23 cellular contexts compared by ENCODE assay signal in genomic region chrX:18042776-18043175, GRCh38.
A peak's percentile ranks its signal among the peaks of the same experiment; 100 is the strongest.
DNase-seq lines count a peak whose midpoint lies in the region; ATAC-seq, FAIRE-seq and TF ChIP-seq lines count a peak whose summit lies in the region.
"Had no signal": no experiment of that assay in that cellular context is flagged by ENCODE, and none has a peak within 500 bp of the region (broad histone marks: within the 10 kb centered on the region; RNA-seq: fewer than 3 reads in every experiment).

No MANE protein-coding gene starts in this region.

- H3K4me1 Mint-ChIP-seq in astrocyte (ENCODE audit: low read depth, unreplicated experiment) (no peaks in the 10 kb centered on the region), nephron (no peaks in the 10 kb centered on the region)
- H3K4me1 Mint-ChIP-seq: B cell had no signal

- H4K20me1 ChIP-seq in astrocyte (ENCODE audit: insufficient read depth, low read length) (no peaks in the 10 kb centered on the region), K562 (replicated peaks; ENCODE audit: control insufficient read depth, insufficient read depth, low read length) (no peaks in the 10 kb centered on the region), osteoblast (ENCODE audit: insufficient read depth, low read length) (no peaks in the 10 kb centered on the region)
- H4K20me1 ChIP-seq: BLaER1 treated with 17β-estradiol and CSF1 and Interleukin-3, amounts not matched to agents 10 nM and 100 nM had no signal

- H3K4me2 ChIP-seq in A549 (no peak overlapping the region), astrocyte (ENCODE audit: low read length) (no peak overlapping the region), K562 (ENCODE audit: insufficient read depth, low read length) (no peak overlapping the region), osteoblast (ENCODE audit: insufficient read depth, low read length) (no peak overlapping the region)
- H3K4me2 ChIP-seq: BLaER1 treated with 17β-estradiol and CSF1 and Interleukin-3, amounts not matched to agents 10 nM and 100 nM had no signal

- H3K36me3 ChIP-seq in astrocyte (ENCODE audit: insufficient read depth, low read length) (no peaks in the 10 kb centered on the region), K562 (ENCODE audit: control insufficient read depth, insufficient read depth, low read length) (no peaks in the 10 kb centered on the region), osteoblast (ENCODE audit: insufficient read depth, low read length) (no peaks in the 10 kb centered on the region)
- H3K36me3 ChIP-seq: BLaER1 treated with 17β-estradiol and CSF1 and Interleukin-3, amounts not matched to agents 10 nM and 100 nM had no signal

- no peaks in the 10 kb centered on the region for H3K9me3 ChIP-seq in A549
- no peaks in the 10 kb centered on the region for H3K9me3 ChIP-seq in astrocyte (ENCODE audit: insufficient read depth, low read depth, low read length)
- no peaks in the 10 kb centered on the region for H3K9me3 ChIP-seq in K562 (replicated peaks; ENCODE audit: control insufficient read depth, insufficient read depth, low read depth, low read length)
- H3K9me3 ChIP-seq in osteoblast (ENCODE audit: low read depth, low read length), result no peaks in the 10 kb centered on the region
- H3K9me3 ChIP-seq: Caco-2 had no signal

- no peak overlapping the region for H3K4me3 Mint-ChIP-seq in astrocyte (ENCODE audit: unreplicated experiment)
- H3K4me3 Mint-ChIP-seq in nephron, result no peak overlapping the region
- H3K4me3 Mint-ChIP-seq: B cell; CD4-positive, alpha-beta T cell; CD8-positive, alpha-beta T cell had no signal

- DNase-seq in A549 (ENCODE audit: low read depth in 1 of 2, low spot score in 1 of 2) (no peak), astrocyte (ENCODE audit: low read depth) (no peak), K562 (ENCODE audit: extremely low read depth in 1 of 4, low spot score in 3 of 4) (no peak), osteoblast (ENCODE audit: insufficient read length, low spot score, missing footprints) (no peak), omental fat pad (ENCODE audit: low spot score) (no peak)
- DNase-seq: 8988T; AML-193; Caco-2; Calu3; CD4-positive, alpha-beta T cell; CD8-positive, alpha-beta T cell; DMS79 treated with DMSO at 0.1 percent for 48 hours; GF-D8 had no signal

- no peak for TF ChIP-seq RAD21 in A549 (conservative IDR thresholded peaks at IDR 0.05 in 1 of 2, IDR thresholded peaks at IDR 0.05 in 1 of 2)
- no peak for TF ChIP-seq RAD21 in K562 (CRISPR knock-in tag; conservative IDR thresholded peaks at IDR 0.05 in 1 of 2, IDR thresholded peaks at IDR 0.05 in 1 of 2)

- TF ChIP-seq EP300 in A549 (IDR thresholded peaks at IDR 0.05), result no peak
- TF ChIP-seq EP300 in K562 (IDR thresholded peaks at IDR 0.05; ENCODE audit: low read length), result no peak

- no peaks in the 10 kb centered on the region for H3K79me2 ChIP-seq in astrocyte (ENCODE audit: insufficient read depth, low read length)
- no peaks in the 10 kb centered on the region for H3K79me2 ChIP-seq in K562 (ENCODE audit: control insufficient read depth, insufficient read depth, low read length)
- H3K79me2 ChIP-seq in osteoblast (ENCODE audit: insufficient read depth, low read length), result no peaks in the 10 kb centered on the region

- no peaks in the 10 kb centered on the region for H3K27me3 Mint-ChIP-seq in astrocyte (ENCODE audit: low read depth, unreplicated experiment)
- H3K27me3 Mint-ChIP-seq in nephron (ENCODE audit: low read depth), result no peaks in the 10 kb centered on the region
- H3K27me3 Mint-ChIP-seq: B cell; CD4-positive, alpha-beta T cell had no signal

- WGBS in A549 (ENCODE audit: missing lambda C conversion rate), result 7% methylated on average over 5 of the region's 5 CpGs
- 0% methylated on average over 5 of the region's 5 CpGs for WGBS in K562 (ENCODE audit: insufficient coverage, low coverage, missing lambda C conversion rate)

- H3K4me1 ChIP-seq in A549, result no peaks in the 10 kb centered on the region
- no peaks in the 10 kb centered on the region for H3K4me1 ChIP-seq in astrocyte (ENCODE audit: insufficient read depth, low read length)
- H3K4me1 ChIP-seq in K562 (replicated peaks in 1 of 2; ENCODE audit: control insufficient read depth in 2 of 2, insufficient read depth in 2 of 2, low read length in 2 of 2), result no peaks in the 10 kb centered on the region
- H3K4me1 ChIP-seq in osteoblast (ENCODE audit: insufficient read depth, low read length), result peaks cover 2% of the 10 kb centered on the region
- H3K4me1 ChIP-seq: BLaER1 treated with 17β-estradiol and CSF1 and Interleukin-3, amounts not matched to agents 10 nM and 100 nM; Caco-2 had no signal

- H3K27me3 ChIP-seq in astrocyte (ENCODE audit: insufficient read depth, low read length), result no peaks in the 10 kb centered on the region
- no peaks in the 10 kb centered on the region for H3K27me3 ChIP-seq in K562 (ENCODE audit: control insufficient read depth in 2 of 2, insufficient read depth in 2 of 2, low read length in 2 of 2)
- no peaks in the 10 kb centered on the region for H3K27me3 ChIP-seq in osteoblast (ENCODE audit: insufficient read depth, low read length)

- ATAC-seq in A549, result no peak
- ATAC-seq in K562, result no peak
- ATAC-seq in HG03442 (IDR thresholded peaks at IDR 0.05; ENCODE audit: unreplicated experiment), result no peak
- no peak for ATAC-seq in omental fat pad (ENCODE audit: low FRiP score)
- ATAC-seq: CD8-positive, alpha-beta T cell had no signal

- H3K4me3 ChIP-seq in A549 (no peak overlapping the region), astrocyte (ENCODE audit: insufficient read depth, low read depth, low read length) (no peak overlapping the region), K562 (no peak overlapping the region), osteoblast (ENCODE audit: insufficient read depth, low read length) (no peak overlapping the region)
- H3K4me3 ChIP-seq: BLaER1 treated with 17β-estradiol and CSF1 and Interleukin-3, amounts not matched to agents 10 nM and 100 nM had no signal

- CTCF ChIA-PET in A549 (lab: Yijun Ruan, JAX), result no interaction called here
- CTCF ChIA-PET in K562 (lab: Yijun Ruan, JAX; ENCODE audit: low intra/inter-chr PET ratio), result no interaction called here

- TF ChIP-seq POLR2A in A549 (IDR thresholded peaks at IDR 0.05; ENCODE audit: low read length) (no peak), K562 (conservative IDR thresholded peaks at IDR 0.05) (no peak)

- no peaks in the 10 kb centered on the region for H3K9me1 ChIP-seq in K562 (ENCODE audit: control insufficient read depth, insufficient read depth, low read length)

- H2AFZ ChIP-seq in astrocyte (ENCODE audit: low read depth, low read length) (no peak overlapping the region), K562 (ENCODE audit: low read depth, low read length) (no peak overlapping the region), osteoblast (ENCODE audit: low read length) (no peak overlapping the region)

- H3K9me3 Mint-ChIP-seq in astrocyte (ENCODE audit: unreplicated experiment) (no peaks in the 10 kb centered on the region), nephron (no peaks in the 10 kb centered on the region)
- H3K9me3 Mint-ChIP-seq: CD4-positive, alpha-beta T cell; CD8-positive, alpha-beta T cell had no signal

- FAIRE-seq in A549 (lab: Jason Lieb, UNC) (no peak), astrocyte (lab: Jason Lieb, UNC) (peak; percentile 39), K562 (lab: Jason Lieb, UNC) (no peak)
- FAIRE-seq: A204.1, D721Med, G401.6, GM12892, GM18507 had no signal

- H3K27ac ChIP-seq in A549, result no peak overlapping the region
- H3K27ac ChIP-seq in astrocyte (ENCODE audit: low read depth, low read length), result no peak overlapping the region
- no peak overlapping the region for H3K27ac ChIP-seq in K562 (ENCODE audit: extremely low read depth, low read depth, low read length)
- no peak overlapping the region for H3K27ac ChIP-seq in osteoblast (ENCODE audit: low read depth, low read length)
- H3K27ac ChIP-seq: BLaER1 treated with 17β-estradiol and CSF1 and Interleukin-3, amounts not matched to agents 10 nM and 100 nM; C4-2B had no signal

- intact Hi-C loops in K562 (cut with micrococcal nuclease), result no loop called here

- in situ Hi-C loops in K562 (cut with MboI), result no loop called here

- POLR2A ChIA-PET in A549 (lab: Yijun Ruan, JAX), result no interaction called here
- POLR2A ChIA-PET in K562 (lab: Yijun Ruan, JAX), result no interaction called here

- no peak for TF ChIP-seq CTCF in A549 (IDR thresholded peaks at IDR 0.05)
- no peak for TF ChIP-seq CTCF in astrocyte (IDR thresholded peaks at IDR 0.05; ENCODE audit: insufficient read depth, low read depth, low read length)
- no peak for TF ChIP-seq CTCF in K562 (IDR thresholded peaks at IDR 0.05 in 2 of 3, conservative IDR thresholded peaks at IDR 0.05 in 1 of 3; ENCODE audit: insufficient read depth in 2 of 3, low read depth in 1 of 3, low read length in 3 of 3)
- no peak for TF ChIP-seq CTCF in nephron (IDR thresholded peaks at IDR 0.05; ENCODE audit: unreplicated experiment in 3 of 3)
- no peak for TF ChIP-seq CTCF in osteoblast (IDR thresholded peaks at IDR 0.05; ENCODE audit: extremely low read depth, low read depth, low read length)
- TF ChIP-seq CTCF in omental fat pad (IDR thresholded peaks at IDR 0.05), result no peak

- H3K27ac Mint-ChIP-seq in astrocyte (ENCODE audit: unreplicated experiment) (no peak overlapping the region), nephron (peak overlapping the region; percentile 13 to 68 (median 33))
- H3K27ac Mint-ChIP-seq: B cell; CD4-positive, alpha-beta T cell; CD8-positive, alpha-beta T cell had no signal

- H3K9ac ChIP-seq in astrocyte (ENCODE audit: low read length) (no peak overlapping the region), K562 (ENCODE audit: insufficient read depth in 1 of 2, low read depth in 2 of 2, low read length in 2 of 2) (no peak overlapping the region)
- H3K9ac ChIP-seq: BLaER1 treated with 17β-estradiol and CSF1 and Interleukin-3, amounts not matched to agents 10 nM and 100 nM had no signal

- H3K36me3 Mint-ChIP-seq in astrocyte (ENCODE audit: low read depth, unreplicated experiment) (no peaks in the 10 kb centered on the region), nephron (ENCODE audit: low read depth) (no peaks in the 10 kb centered on the region)
- H3K36me3 Mint-ChIP-seq: CD8-positive, alpha-beta T cell had no signal

- BruUV-seq in K562 (replicated peaks; lab: Mats Ljungman, UMichigan), result no TSS peak

TF ChIP-seq in A549, 52 proteins besides CTCF, POLR2A, EP300 and RAD21 (continues in another document):
- TF ChIP-seq CEBPB (IDR thresholded peaks at IDR 0.05), result no peak

TF ChIP-seq in K562, 482 proteins besides CTCF, POLR2A, EP300 and RAD21 (continues in another document):
- TF ChIP-seq, protein P1, sequence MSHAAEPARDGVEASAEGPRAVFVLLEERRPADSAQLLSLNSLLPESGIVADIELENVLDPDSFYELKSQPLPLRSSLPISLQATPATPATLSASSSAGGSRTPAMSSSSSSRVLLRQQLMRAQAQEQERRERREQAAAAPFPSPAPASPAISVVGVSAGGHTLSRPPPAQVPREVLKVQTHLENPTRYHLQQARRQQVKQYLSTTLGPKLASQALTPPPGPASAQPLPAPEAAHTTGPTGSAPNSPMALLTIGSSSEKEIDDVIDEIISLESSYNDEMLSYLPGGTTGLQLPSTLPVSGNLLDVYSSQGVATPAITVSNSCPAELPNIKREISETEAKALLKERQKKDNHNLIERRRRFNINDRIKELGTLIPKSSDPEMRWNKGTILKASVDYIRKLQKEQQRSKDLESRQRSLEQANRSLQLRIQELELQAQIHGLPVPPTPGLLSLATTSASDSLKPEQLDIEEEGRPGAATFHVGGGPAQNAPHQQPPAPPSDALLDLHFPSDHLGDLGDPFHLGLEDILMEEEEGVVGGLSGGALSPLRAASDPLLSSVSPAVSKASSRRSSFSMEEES (CRISPR knock-in tag; IDR thresholded peaks at IDR 0.05), result peak; percentile 75
- TF ChIP-seq RAD51 (IDR thresholded peaks at IDR 0.05; ENCODE audit: borderline replicate concordance, low read depth), result peak; percentile 70

Comparison
In these comparisons a context has a peak if more than half of its experiments do, and no peak if none do; other contexts are left out.
1. Of the 35 proteins assayed by ChIP-seq in both K562 and A549: peak only in K562: none; only in A549: USF2; in both: none; in neither: 34.